ENCODE assay signal across 10 cellular contexts in genomic region chr21:14877581-14878228, GRCh38.
A peak's percentile ranks its signal among the peaks of the same experiment; 100 is the strongest.
DNase-seq lines count a peak whose midpoint lies in the region; ATAC-seq and TF ChIP-seq lines count a peak whose summit lies in the region.
"Had no signal": no experiment of that assay in that cellular context is flagged by ENCODE, and none has a peak within 500 bp of the region (broad histone marks: within the 10 kb centered on the region; RNA-seq: fewer than 3 reads in every experiment).

No MANE protein-coding gene starts in this region.

- peak overlapping the region; percentile 21; the same call in 1 of the 2 replicates for H3K27ac ChIP-seq in 22Rv1
- no peak overlapping the region for H3K27ac ChIP-seq in foreskin keratinocyte
- H3K27ac ChIP-seq in caudate nucleus (ENCODE audit: low read depth, low read length), result no peak overlapping the region
- H3K27ac ChIP-seq: C4-2B had no signal

- DNase-seq in M059J (ENCODE audit: low read depth), result peak; percentile 73
- DNase-seq in foreskin keratinocyte, result no peak
- DNase-seq in caudate nucleus (lab: John Stamatoyannopoulos, UW), result no peak
- DNase-seq in DMS79 (lab: John Stamatoyannopoulos, UW), result no peak
- DNase-seq in NCI-H774 (lab: John Stamatoyannopoulos, UW), result no peak
- DNase-seq in H4 (ENCODE audit: low spot score), result no peak
- DNase-seq: NCI-H2171 had no signal

- H3K4me1 ChIP-seq in foreskin keratinocyte, result peaks cover 24% of the 10 kb centered on the region

- ATAC-seq in GM19035 (IDR thresholded peaks at IDR 0.05; ENCODE audit: unreplicated experiment), result peak; percentile 49
- ATAC-seq in foreskin keratinocyte, result peak; percentile 27

- no peak for TF ChIP-seq CTCF in 22Rv1 (IDR thresholded peaks at IDR 0.05)
- TF ChIP-seq CTCF in foreskin keratinocyte (conservative IDR thresholded peaks at IDR 0.05), result no peak

- H3K27me3 ChIP-seq in foreskin keratinocyte, result no peaks in the 10 kb centered on the region
